Comparison of ENCODE assay signal across 1 cellular context in the genomic region with DNA sequence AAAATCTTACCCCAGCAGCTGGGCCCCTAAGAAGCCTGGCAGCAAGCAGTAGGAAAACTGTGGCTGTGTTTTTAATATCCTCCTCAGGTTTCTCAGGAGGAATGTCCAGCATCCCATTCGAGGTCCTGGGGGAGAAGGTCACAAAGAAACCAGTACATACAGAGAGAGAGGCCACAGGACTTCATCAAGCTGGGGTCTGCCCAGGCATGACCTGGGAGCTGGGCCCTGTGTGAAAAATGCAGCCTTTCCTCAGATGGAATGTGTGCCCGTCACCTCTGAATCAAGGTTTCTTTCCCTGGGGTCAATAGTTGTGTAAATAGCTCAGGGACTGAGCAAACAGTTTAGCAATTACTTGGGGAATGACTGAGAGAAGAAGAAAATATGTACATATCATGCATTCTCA.
TF ChIP-seq lines count a peak whose summit lies in the region.

No MANE protein-coding gene starts in this region.

TF ChIP-seq in HepG2, 621 proteins besides CTCF, POLR2A, EP300 and RAD21 (continued from another document and continues in another):
- TF ChIP-seq, protein P1, sequence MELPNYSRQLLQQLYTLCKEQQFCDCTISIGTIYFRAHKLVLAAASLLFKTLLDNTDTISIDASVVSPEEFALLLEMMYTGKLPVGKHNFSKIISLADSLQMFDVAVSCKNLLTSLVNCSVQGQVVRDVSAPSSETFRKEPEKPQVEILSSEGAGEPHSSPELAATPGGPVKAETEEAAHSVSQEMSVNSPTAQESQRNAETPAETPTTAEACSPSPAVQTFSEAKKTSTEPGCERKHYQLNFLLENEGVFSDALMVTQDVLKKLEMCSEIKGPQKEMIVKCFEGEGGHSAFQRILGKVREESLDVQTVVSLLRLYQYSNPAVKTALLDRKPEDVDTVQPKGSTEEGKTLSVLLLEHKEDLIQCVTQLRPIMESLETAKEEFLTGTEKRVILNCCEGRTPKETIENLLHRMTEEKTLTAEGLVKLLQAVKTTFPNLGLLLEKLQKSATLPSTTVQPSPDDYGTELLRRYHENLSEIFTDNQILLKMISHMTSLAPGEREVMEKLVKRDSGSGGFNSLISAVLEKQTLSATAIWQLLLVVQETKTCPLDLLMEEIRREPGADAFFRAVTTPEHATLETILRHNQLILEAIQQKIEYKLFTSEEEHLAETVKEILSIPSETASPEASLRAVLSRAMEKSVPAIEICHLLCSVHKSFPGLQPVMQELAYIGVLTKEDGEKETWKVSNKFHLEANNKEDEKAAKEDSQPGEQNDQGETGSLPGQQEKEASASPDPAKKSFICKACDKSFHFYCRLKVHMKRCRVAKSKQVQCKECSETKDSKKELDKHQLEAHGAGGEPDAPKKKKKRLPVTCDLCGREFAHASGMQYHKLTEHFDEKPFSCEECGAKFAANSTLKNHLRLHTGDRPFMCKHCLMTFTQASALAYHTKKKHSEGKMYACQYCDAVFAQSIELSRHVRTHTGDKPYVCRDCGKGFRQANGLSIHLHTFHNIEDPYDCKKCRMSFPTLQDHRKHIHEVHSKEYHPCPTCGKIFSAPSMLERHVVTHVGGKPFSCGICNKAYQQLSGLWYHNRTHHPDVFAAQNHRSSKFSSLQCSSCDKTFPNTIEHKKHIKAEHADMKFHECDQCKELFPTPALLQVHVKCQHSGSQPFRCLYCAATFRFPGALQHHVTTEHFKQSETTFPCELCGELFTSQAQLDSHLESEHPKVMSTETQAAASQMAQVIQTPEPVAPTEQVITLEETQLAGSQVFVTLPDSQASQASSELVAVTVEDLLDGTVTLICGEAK (IDR thresholded peaks at IDR 0.05), result no peak
- TF ChIP-seq, protein P1 (CRISPR knock-in tag; IDR thresholded peaks at IDR 0.05), result no peak
- TF ChIP-seq TCF7 (IDR thresholded peaks at IDR 0.05; ENCODE audit: low read depth) (peak; percentile 91), ZNF570 (CRISPR knock-in tag; IDR thresholded peaks at IDR 0.05; ENCODE audit: borderline replicate concordance) (no peak), ZNF777 (CRISPR knock-in tag; IDR thresholded peaks at IDR 0.05) (no peak), TAF1 (CRISPR knock-in tag; IDR thresholded peaks at IDR 0.05) (no peak; the same call in 1 of the 2 replicates), ZNF253 (CRISPR knock-in tag; IDR thresholded peaks at IDR 0.05; ENCODE audit: borderline replicate concordance) (no peak), ZNF282 (IDR thresholded peaks at IDR 0.05; ENCODE audit: partially characterized antibody) (no peak), ZNF383 (CRISPR knock-in tag; IDR thresholded peaks at IDR 0.05; ENCODE audit: borderline replicate concordance) (no peak), HNF4G (IDR thresholded peaks at IDR 0.05; ENCODE audit: borderline replicate concordance, low read depth, low read length) (peak; percentile 55; the same call in 1 of the 2 replicates), HNF4G (CRISPR knock-in tag; IDR thresholded peaks at IDR 0.05; ENCODE audit: borderline replicate concordance, low read depth) (no peak), ZSCAN12 (CRISPR knock-in tag; IDR thresholded peaks at IDR 0.05) (no peak), MTF1 (CRISPR knock-in tag; IDR thresholded peaks at IDR 0.05) (no peak), HMG20A (CRISPR knock-in tag; IDR thresholded peaks at IDR 0.05; ENCODE audit: borderline replicate concordance) (peak; percentile 99), ZNF720 (CRISPR knock-in tag; IDR thresholded peaks at IDR 0.05) (no peak), ZNF564 (CRISPR knock-in tag; IDR thresholded peaks at IDR 0.05) (no peak), ZNF354B (CRISPR knock-in tag; IDR thresholded peaks at IDR 0.05) (no peak), WIZ (CRISPR knock-in tag; IDR thresholded peaks at IDR 0.05) (no peak), ZNF878 (CRISPR knock-in tag; IDR thresholded peaks at IDR 0.05) (peak; percentile 72; the same call in 1 of the 2 replicates), HOXA3 (CRISPR knock-in tag; IDR thresholded peaks at IDR 0.05) (peak; percentile 70), TBX3 (IDR thresholded peaks at IDR 0.05; ENCODE audit: borderline replicate concordance) (peak; percentile 97), MLLT10 (CRISPR knock-in tag; IDR thresholded peaks at IDR 0.05) (no peak), BRCA1 (CRISPR knock-in tag; IDR thresholded peaks at IDR 0.05) (no peak), MXI1 (IDR thresholded peaks at IDR 0.05; ENCODE audit: borderline replicate concordance, low read depth, low read length) (peak; percentile 33; the same call in 1 of the 3 replicates), ZNF746 (CRISPR knock-in tag; IDR thresholded peaks at IDR 0.05) (peak; percentile 30; the same call in 1 of the 2 replicates), ZNF136 (CRISPR knock-in tag; IDR thresholded peaks at IDR 0.05; ENCODE audit: low read depth) (no peak)
- TF ChIP-seq, protein P2, sequence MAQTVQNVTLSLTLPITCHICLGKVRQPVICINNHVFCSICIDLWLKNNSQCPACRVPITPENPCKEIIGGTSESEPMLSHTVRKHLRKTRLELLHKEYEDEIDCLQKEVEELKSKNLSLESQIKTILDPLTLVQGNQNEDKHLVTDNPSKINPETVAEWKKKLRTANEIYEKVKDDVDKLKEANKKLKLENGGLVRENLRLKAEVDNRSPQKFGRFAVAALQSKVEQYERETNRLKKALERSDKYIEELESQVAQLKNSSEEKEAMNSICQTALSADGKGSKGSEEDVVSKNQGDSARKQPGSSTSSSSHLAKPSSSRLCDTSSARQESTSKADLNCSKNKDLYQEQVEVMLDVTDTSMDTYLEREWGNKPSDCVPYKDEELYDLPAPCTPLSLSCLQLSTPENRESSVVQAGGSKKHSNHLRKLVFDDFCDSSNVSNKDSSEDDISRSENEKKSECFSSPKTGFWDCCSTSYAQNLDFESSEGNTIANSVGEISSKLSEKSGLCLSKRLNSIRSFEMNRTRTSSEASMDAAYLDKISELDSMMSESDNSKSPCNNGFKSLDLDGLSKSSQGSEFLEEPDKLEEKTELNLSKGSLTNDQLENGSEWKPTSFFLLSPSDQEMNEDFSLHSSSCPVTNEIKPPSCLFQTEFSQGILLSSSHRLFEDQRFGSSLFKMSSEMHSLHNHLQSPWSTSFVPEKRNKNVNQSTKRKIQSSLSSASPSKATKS (CRISPR knock-in tag; IDR thresholded peaks at IDR 0.05), result no peak
- TF ChIP-seq, protein P3, sequence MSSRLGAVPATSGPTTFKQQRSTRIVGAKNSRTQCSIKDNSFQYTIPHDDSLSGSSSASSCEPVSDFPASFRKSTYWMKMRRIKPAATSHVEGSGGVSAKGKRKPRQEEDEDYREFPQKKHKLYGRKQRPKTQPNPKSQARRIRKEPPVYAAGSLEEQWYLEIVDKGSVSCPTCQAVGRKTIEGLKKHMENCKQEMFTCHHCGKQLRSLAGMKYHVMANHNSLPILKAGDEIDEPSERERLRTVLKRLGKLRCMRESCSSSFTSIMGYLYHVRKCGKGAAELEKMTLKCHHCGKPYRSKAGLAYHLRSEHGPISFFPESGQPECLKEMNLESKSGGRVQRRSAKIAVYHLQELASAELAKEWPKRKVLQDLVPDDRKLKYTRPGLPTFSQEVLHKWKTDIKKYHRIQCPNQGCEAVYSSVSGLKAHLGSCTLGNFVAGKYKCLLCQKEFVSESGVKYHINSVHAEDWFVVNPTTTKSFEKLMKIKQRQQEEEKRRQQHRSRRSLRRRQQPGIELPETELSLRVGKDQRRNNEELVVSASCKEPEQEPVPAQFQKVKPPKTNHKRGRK (CRISPR knock-in tag; IDR thresholded peaks at IDR 0.05), result no peak
- TF ChIP-seq, protein P4, sequence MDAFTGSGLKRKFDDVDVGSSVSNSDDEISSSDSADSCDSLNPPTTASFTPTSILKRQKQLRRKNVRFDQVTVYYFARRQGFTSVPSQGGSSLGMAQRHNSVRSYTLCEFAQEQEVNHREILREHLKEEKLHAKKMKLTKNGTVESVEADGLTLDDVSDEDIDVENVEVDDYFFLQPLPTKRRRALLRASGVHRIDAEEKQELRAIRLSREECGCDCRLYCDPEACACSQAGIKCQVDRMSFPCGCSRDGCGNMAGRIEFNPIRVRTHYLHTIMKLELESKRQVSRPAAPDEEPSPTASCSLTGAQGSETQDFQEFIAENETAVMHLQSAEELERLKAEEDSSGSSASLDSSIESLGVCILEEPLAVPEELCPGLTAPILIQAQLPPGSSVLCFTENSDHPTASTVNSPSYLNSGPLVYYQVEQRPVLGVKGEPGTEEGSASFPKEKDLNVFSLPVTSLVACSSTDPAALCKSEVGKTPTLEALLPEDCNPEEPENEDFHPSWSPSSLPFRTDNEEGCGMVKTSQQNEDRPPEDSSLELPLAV (CRISPR knock-in tag; conservative IDR thresholded peaks at IDR 0.05; ENCODE audit: low read depth), result no peak
- TF ChIP-seq, protein P5, sequence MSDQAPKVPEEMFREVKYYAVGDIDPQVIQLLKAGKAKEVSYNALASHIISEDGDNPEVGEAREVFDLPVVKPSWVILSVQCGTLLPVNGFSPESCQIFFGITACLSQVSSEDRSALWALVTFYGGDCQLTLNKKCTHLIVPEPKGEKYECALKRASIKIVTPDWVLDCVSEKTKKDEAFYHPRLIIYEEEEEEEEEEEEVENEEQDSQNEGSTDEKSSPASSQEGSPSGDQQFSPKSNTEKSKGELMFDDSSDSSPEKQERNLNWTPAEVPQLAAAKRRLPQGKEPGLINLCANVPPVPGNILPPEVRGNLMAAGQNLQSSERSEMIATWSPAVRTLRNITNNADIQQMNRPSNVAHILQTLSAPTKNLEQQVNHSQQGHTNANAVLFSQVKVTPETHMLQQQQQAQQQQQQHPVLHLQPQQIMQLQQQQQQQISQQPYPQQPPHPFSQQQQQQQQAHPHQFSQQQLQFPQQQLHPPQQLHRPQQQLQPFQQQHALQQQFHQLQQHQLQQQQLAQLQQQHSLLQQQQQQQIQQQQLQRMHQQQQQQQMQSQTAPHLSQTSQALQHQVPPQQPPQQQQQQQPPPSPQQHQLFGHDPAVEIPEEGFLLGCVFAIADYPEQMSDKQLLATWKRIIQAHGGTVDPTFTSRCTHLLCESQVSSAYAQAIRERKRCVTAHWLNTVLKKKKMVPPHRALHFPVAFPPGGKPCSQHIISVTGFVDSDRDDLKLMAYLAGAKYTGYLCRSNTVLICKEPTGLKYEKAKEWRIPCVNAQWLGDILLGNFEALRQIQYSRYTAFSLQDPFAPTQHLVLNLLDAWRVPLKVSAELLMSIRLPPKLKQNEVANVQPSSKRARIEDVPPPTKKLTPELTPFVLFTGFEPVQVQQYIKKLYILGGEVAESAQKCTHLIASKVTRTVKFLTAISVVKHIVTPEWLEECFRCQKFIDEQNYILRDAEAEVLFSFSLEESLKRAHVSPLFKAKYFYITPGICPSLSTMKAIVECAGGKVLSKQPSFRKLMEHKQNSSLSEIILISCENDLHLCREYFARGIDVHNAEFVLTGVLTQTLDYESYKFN (CRISPR knock-in tag; conservative IDR thresholded peaks at IDR 0.05), result peak; percentile 90
- TF ChIP-seq, protein P6, sequence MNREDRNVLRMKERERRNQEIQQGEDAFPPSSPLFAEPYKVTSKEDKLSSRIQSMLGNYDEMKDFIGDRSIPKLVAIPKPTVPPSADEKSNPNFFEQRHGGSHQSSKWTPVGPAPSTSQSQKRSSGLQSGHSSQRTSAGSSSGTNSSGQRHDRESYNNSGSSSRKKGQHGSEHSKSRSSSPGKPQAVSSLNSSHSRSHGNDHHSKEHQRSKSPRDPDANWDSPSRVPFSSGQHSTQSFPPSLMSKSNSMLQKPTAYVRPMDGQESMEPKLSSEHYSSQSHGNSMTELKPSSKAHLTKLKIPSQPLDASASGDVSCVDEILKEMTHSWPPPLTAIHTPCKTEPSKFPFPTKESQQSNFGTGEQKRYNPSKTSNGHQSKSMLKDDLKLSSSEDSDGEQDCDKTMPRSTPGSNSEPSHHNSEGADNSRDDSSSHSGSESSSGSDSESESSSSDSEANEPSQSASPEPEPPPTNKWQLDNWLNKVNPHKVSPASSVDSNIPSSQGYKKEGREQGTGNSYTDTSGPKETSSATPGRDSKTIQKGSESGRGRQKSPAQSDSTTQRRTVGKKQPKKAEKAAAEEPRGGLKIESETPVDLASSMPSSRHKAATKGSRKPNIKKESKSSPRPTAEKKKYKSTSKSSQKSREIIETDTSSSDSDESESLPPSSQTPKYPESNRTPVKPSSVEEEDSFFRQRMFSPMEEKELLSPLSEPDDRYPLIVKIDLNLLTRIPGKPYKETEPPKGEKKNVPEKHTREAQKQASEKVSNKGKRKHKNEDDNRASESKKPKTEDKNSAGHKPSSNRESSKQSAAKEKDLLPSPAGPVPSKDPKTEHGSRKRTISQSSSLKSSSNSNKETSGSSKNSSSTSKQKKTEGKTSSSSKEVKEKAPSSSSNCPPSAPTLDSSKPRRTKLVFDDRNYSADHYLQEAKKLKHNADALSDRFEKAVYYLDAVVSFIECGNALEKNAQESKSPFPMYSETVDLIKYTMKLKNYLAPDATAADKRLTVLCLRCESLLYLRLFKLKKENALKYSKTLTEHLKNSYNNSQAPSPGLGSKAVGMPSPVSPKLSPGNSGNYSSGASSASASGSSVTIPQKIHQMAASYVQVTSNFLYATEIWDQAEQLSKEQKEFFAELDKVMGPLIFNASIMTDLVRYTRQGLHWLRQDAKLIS (CRISPR knock-in tag; IDR thresholded peaks at IDR 0.05), result no peak
